ENCODE assay signal across 23 cellular contexts in the genomic region with DNA sequence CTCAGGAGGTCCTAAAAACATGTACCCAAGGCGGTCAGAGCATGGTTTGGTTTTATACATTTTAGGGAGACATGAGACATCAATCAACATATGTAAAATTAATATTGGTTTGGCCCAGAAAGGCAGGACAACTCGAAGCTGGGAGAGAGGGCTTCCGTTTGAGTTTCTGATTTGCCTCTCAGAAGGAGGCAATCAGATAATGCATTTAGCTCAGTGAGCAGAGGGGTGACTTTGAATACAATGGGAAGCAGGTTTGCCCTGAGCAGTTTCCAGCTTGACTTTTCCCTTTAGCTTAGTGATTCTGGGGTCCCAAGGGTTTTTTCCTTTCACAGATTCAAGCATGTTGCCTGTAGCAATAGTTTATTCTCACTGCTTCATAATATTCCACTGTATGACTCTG.
"Had no signal": no experiment of that assay in that cellular context is flagged by ENCODE, and none has a peak within 500 bp of the region (broad histone marks: within the 10 kb centered on the region; RNA-seq: fewer than 3 reads in every experiment).

No MANE protein-coding gene starts in this region.

- H3K27ac Mint-ChIP-seq: activated CD8-positive, alpha-beta T cell treated with anti-CD3 and anti-CD28 coated beads for 36 hours; activated naive CD4-positive, alpha-beta T cell treated with anti-CD3 and anti-CD28 coated beads, Interleukin-2, amount 50 U/mL, for 72 hours; activated T-cell treated with anti-CD3 and anti-CD28 coated beads, Interleukin-2, amount 50 U/mL, for 72 hours; naive thymus-derived CD4-positive, alpha-beta T cell; T-helper 17 cell had no signal

- H3K4me3 Mint-ChIP-seq: activated CD8-positive, alpha-beta T cell treated with anti-CD3 and anti-CD28 coated beads for 36 hours; activated T-cell treated with anti-CD3 and anti-CD28 coated beads, Interleukin-2, amount 50 U/mL, for 72 hours; T-helper 17 cell had no signal

- H3K9me3 ChIP-seq: gastrocnemius medialis, tibial nerve had no signal

- H3K4me3 ChIP-seq: gastrocnemius medialis, hepatocyte, tibial nerve had no signal

- ATAC-seq: activated CD8-positive, alpha-beta T cell treated with anti-CD3 and anti-CD28 coated beads for 36 hours; activated naive CD4-positive, alpha-beta T cell treated with anti-CD3 and anti-CD28 coated beads, Interleukin-2, amount 50 U/mL, for 72 hours; activated T-cell treated with anti-CD3 and anti-CD28 coated beads, Interleukin-2, amount 50 U/mL, for 72 hours; gastrocnemius medialis; naive thymus-derived CD4-positive, alpha-beta T cell; right cardiac atrium; T-helper 17 cell had no signal

- H2AFZ ChIP-seq: hepatocyte had no signal

- H3K36me3 ChIP-seq: gastrocnemius medialis had no signal

- FAIRE-seq: bronchial epithelial cell, colon, endometrium had no signal

- H3K27me3 ChIP-seq: gastrocnemius medialis, hepatocyte, tibial nerve had no signal

- H3K27me3 Mint-ChIP-seq: T-helper 17 cell had no signal

- H3K27ac ChIP-seq: gastrocnemius medialis, hepatocyte, tibial nerve had no signal

- H3K4me2 ChIP-seq: hepatocyte had no signal

- DNase-seq: activated CD4-positive, alpha-beta T cell treated with anti-CD3 and anti-CD28 coated beads, Interleukin-2, amount 50 U/mL, for 1 hour; activated CD8-positive, alpha-beta T cell treated with anti-CD3 and anti-CD28 coated beads for 36 hours; activated naive CD4-positive, alpha-beta T cell; activated T-cell treated with anti-CD3 and anti-CD28 coated beads, Interleukin-2, amount 50 U/mL, for 72 hours; dermis blood vessel endothelial cell; effector CD4-positive, alpha-beta T cell; gastrocnemius medialis; islet precursor cell; left cardiac atrium; midbrain; naive thymus-derived CD4-positive, alpha-beta T cell; occipital lobe; right cardiac atrium; stimulated activated CD4-positive, alpha-beta T cell treated with anti-CD3 and anti-CD28 coated beads, Interleukin-15, amount 100 ng/mL, for 24 hours; stimulated activated CD4-positive, alpha-beta T cell treated with anti-CD3 and anti-CD28 coated beads, Interleukin-2, amount 100 ng/mL, for 24 hours; stimulated activated naive CD4-positive, alpha-beta T cell; T-helper 17 cell had no signal
